ENCODE assay signal across 8 cellular contexts in genomic region chr20:19212524-19213502, GRCh38. TPM values are rescaled to one million over a fixed set of nuclear protein-coding genes. Genes with fewer than 3 reads are reported as not detected.
DNase-seq lines count a peak whose midpoint lies in the region; ATAC-seq and TF ChIP-seq lines count a peak whose summit lies in the region.

TSS of gene SLC24A3 (plus strand) at chr20:19212642.

- H3K79me2 ChIP-seq in parathyroid adenoma: peaks cover 3% of the 10 kb centered on the region
- H3K79me2 ChIP-seq in osteoblast (ENCODE audit: insufficient read depth, low read length): no peaks in the 10 kb centered on the region

- peak within 1 kb of the TSS; percentile 56 for H3K9ac ChIP-seq in parathyroid adenoma

- intact Hi-C loops in left ventricle myocardium inferior (cut with micrococcal nuclease): no loop called here

- peak; percentile 15 to 49 for DNase-seq in AML-193 (lab: John Stamatoyannopoulos, UW)
- DNase-seq in NCI-H1092 treated with DMSO at 0.1 percent for 48 hours (lab: John Stamatoyannopoulos, UW): peak; percentile 81
- DNase-seq in amniotic epithelial cell (ENCODE audit: low read depth): peak; percentile 24
- peak; percentile 70 for DNase-seq in left ventricle myocardium inferior
- DNase-seq in SHP77 treated with DMSO at 0.1 percent for 48 hours (lab: John Stamatoyannopoulos, UW): no peak
- no peak for DNase-seq in osteoblast (ENCODE audit: insufficient read length, low spot score, missing footprints)

- H2AFZ ChIP-seq in parathyroid adenoma (peak within 1 kb of the TSS; percentile 96), osteoblast (ENCODE audit: low read length) (no peak within 1 kb of the TSS)

- H3K27ac ChIP-seq in left ventricle myocardium inferior (replicated peaks) (no peak within 1 kb of the TSS), parathyroid adenoma (peak within 1 kb of the TSS; percentile 65), osteoblast (ENCODE audit: low read depth, low read length) (no peak within 1 kb of the TSS)

- peak within 1 kb of the TSS; percentile 65 for H3K4me3 ChIP-seq in left ventricle myocardium inferior
- peak within 1 kb of the TSS; percentile 62 for H3K4me3 ChIP-seq in parathyroid adenoma (ENCODE audit: low read depth, low read length)
- no peak within 1 kb of the TSS for H3K4me3 ChIP-seq in osteoblast (ENCODE audit: insufficient read depth, low read length)

- H3K36me3 ChIP-seq in left ventricle myocardium inferior (no peaks in the 10 kb centered on the region), parathyroid adenoma (ENCODE audit: control insufficient read depth, insufficient read depth, low read length) (no peaks in the 10 kb centered on the region), osteoblast (ENCODE audit: insufficient read depth, low read length) (no peaks in the 10 kb centered on the region)

- H3K27me3 ChIP-seq in left ventricle myocardium inferior (ENCODE audit: low read depth): peaks cover 93% of the 10 kb centered on the region
- no peaks in the 10 kb centered on the region for H3K27me3 ChIP-seq in parathyroid adenoma (ENCODE audit: control insufficient read depth, insufficient read depth, low read length)
- H3K27me3 ChIP-seq in osteoblast (ENCODE audit: insufficient read depth, low read length): peaks cover 19% of the 10 kb centered on the region

- H3K4me2 ChIP-seq in parathyroid adenoma (ENCODE audit: low read length): peak within 1 kb of the TSS; percentile 81
- no peak within 1 kb of the TSS for H3K4me2 ChIP-seq in osteoblast (ENCODE audit: insufficient read depth, low read length)

- H3K9me3 ChIP-seq in left ventricle myocardium inferior (replicated peaks) (no peaks in the 10 kb centered on the region), parathyroid adenoma (ENCODE audit: control insufficient read depth, low read length) (no peaks in the 10 kb centered on the region), osteoblast (ENCODE audit: low read depth, low read length) (no peaks in the 10 kb centered on the region)

- TF ChIP-seq CTCF in left ventricle myocardium inferior (IDR thresholded peaks at IDR 0.05; ENCODE audit: borderline replicate concordance): peak; percentile 53
- TF ChIP-seq CTCF in parathyroid adenoma (IDR thresholded peaks at IDR 0.05): peak; percentile 55
- no peak for TF ChIP-seq CTCF in osteoblast (IDR thresholded peaks at IDR 0.05; ENCODE audit: extremely low read depth, low read depth, low read length)

- H4K20me1 ChIP-seq in osteoblast (ENCODE audit: insufficient read depth, low read length): no peaks in the 10 kb centered on the region

- H3K4me1 ChIP-seq in left ventricle myocardium inferior: peaks cover 23% of the 10 kb centered on the region
- H3K4me1 ChIP-seq in parathyroid adenoma: peaks cover 5% of the 10 kb centered on the region
- no peaks in the 10 kb centered on the region for H3K4me1 ChIP-seq in osteoblast (ENCODE audit: insufficient read depth, low read length)

- ATAC-seq in GM18498 (IDR thresholded peaks at IDR 0.05; ENCODE audit: unreplicated experiment): peak; percentile 77

RNA-seq across cellular contexts. Expression of gene SLC24A3, which starts in this region (rescaled TPM):
- total RNA-seq in left ventricle myocardium inferior: 1.3 TPM
- total RNA-seq in osteoblast: 0.29 and 1.1 TPM in 2 replicates

Comparison
In these comparisons a context has a peak if more than half of its experiments do, and no peak if none do; other contexts are left out.
1. DNase-seq: peak in AML-193 (2 of 2), NCI-H1092 treated with DMSO at 0.1 percent for 48 hours (single experiment), amniotic epithelial cell (single experiment) and left ventricle myocardium inferior (single experiment); none in SHP77 treated with DMSO at 0.1 percent for 48 hours (single experiment) and osteoblast (single experiment).